19 cellular contexts compared by ENCODE assay signal in the genomic region with DNA sequence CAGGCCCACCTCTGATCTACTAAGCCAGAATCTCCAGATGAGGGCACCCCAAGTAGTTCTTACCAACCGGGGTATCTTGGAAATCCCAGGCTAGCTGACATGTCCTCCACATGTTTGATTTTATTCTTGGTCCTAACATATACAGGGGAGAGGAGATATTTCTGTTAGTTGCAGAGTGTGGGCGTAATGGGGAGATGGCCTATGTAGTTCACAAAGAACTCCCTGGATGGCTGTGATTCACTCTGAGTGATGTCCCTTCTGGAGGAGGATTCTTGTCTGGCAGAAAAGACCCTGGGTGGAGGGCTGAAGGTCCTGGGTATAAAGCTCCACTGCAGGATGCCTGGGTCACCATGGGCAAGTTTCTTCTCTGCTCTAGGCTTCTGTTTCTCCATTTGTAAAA. TPM values are rescaled to one million over a fixed set of nuclear protein-coding genes. Genes with fewer than 3 reads are reported as not detected.
"Had no signal": no experiment of that assay in that cellular context is flagged by ENCODE, and none has a peak within 500 bp of the region (broad histone marks: within the 10 kb centered on the region; RNA-seq: fewer than 3 reads in every experiment).

No MANE protein-coding gene starts in this region.

- H3K9me3 ChIP-seq: neutrophil, right atrium auricular region, sigmoid colon, thoracic aorta, transverse colon had no signal

- H3K4me1 ChIP-seq: right atrium auricular region, sigmoid colon, transverse colon had no signal

- H3K4me1 Mint-ChIP-seq: stimulated activated naive B cell treated with anti-CD40 and anti-IgM and Interleukin-4, amounts not matched to agents 10 μg/mL and 1 μg/mL and 100 μg/mL, for 72 hours had no signal

- DNase-seq: cortex of kidney; dorsolateral prefrontal cortex; effector CD8-positive, alpha-beta T cell; foreskin melanocyte; kidney glomerular epithelial cell; naive thymus-derived CD8-positive, alpha-beta T cell; sigmoid colon; stimulated activated CD4-positive, alpha-beta T cell treated with anti-CD3 and anti-CD28 coated beads, Interleukin-2, amount 100 ng/mL, for 24 hours; stimulated activated CD4-positive, alpha-beta T cell treated with anti-CD3 and anti-CD28 coated beads, Interleukin-4, amount 100 ng/mL, for 4 hours; stimulated activated naive B cell treated with anti-CD40 and anti-IgM and Interleukin-4, amounts not matched to agents 10 μg/mL and 1 μg/mL and 100 μg/mL, for 72 hours; stimulated activated naive CD8-positive, alpha-beta T cell treated with anti-CD3 and anti-CD28 coated beads, Interleukin-15, amount 100 ng/mL, for 72 hours; substantia nigra; transverse colon had no signal

- FAIRE-seq: islet of Langerhans had no signal

- H3K4me3 ChIP-seq: dorsolateral prefrontal cortex, hepatocyte, right atrium auricular region, sigmoid colon, skin epidermis, thoracic aorta, transverse colon had no signal

- H2AFZ ChIP-seq: hepatocyte had no signal

- H3K9me3 Mint-ChIP-seq: naive thymus-derived CD8-positive, alpha-beta T cell; stimulated activated naive B cell treated with anti-CD40 and anti-IgM and Interleukin-4, amounts not matched to agents 10 μg/mL and 1 μg/mL and 100 μg/mL, for 72 hours; stimulated activated naive CD8-positive, alpha-beta T cell treated with anti-CD3 and anti-CD28 coated beads, Interleukin-15, amount 100 ng/mL, for 72 hours had no signal

- H3K79me2 ChIP-seq: hepatocyte had no signal

- H3K27ac Mint-ChIP-seq: naive thymus-derived CD8-positive, alpha-beta T cell; stimulated activated naive B cell treated with anti-CD40 and anti-IgM and Interleukin-4, amounts not matched to agents 10 μg/mL and 1 μg/mL and 100 μg/mL, for 72 hours had no signal

- H3K27me3 ChIP-seq: dorsolateral prefrontal cortex, hepatocyte, neutrophil, right atrium auricular region, sigmoid colon, transverse colon had no signal

- H3K4me3 Mint-ChIP-seq: naive thymus-derived CD8-positive, alpha-beta T cell; stimulated activated naive B cell treated with anti-CD40 and anti-IgM and Interleukin-4, amounts not matched to agents 10 μg/mL and 1 μg/mL and 100 μg/mL, for 72 hours; stimulated activated naive CD8-positive, alpha-beta T cell treated with anti-CD3 and anti-CD28 coated beads, Interleukin-15, amount 100 ng/mL, for 72 hours had no signal

- H3K36me3 ChIP-seq: neutrophil, thoracic aorta had no signal

- H3K27me3 Mint-ChIP-seq: naive thymus-derived CD8-positive, alpha-beta T cell; stimulated activated naive B cell treated with anti-CD40 and anti-IgM and Interleukin-4, amounts not matched to agents 10 μg/mL and 1 μg/mL and 100 μg/mL, for 72 hours; stimulated activated naive CD8-positive, alpha-beta T cell treated with anti-CD3 and anti-CD28 coated beads, Interleukin-15, amount 100 ng/mL, for 72 hours had no signal

- ATAC-seq: naive thymus-derived CD8-positive, alpha-beta T cell; stimulated activated naive B cell treated with anti-CD40 and anti-IgM and Interleukin-4, amounts not matched to agents 10 μg/mL and 1 μg/mL and 100 μg/mL, for 72 hours had no signal

- H3K27ac ChIP-seq: hepatocyte, neutrophil, right atrium auricular region, sigmoid colon, skin epidermis, thoracic aorta, transverse colon had no signal

- H3K4me2 ChIP-seq: hepatocyte had no signal

RNA-seq across cellular contexts. Expression of gene PTPRU, which starts 18.7 kb away (rescaled TPM):
- total RNA-seq: naive thymus-derived CD8-positive, alpha-beta T cell had no signal
